In genomic region chr10:122122493-122122892, GRCh38 we compare ENCODE assay signal across 18 cellular contexts.
DNase-seq lines count a peak whose midpoint lies in the region; ATAC-seq and TF ChIP-seq lines count a peak whose summit lies in the region.
"Had no signal": no experiment of that assay in that cellular context is flagged by ENCODE, and none has a peak within 500 bp of the region (broad histone marks: within the 10 kb centered on the region; RNA-seq: fewer than 3 reads in every experiment).

No MANE protein-coding gene starts in this region.

- H3K36me3 ChIP-seq in right atrium auricular region (peaks cover 15% of the 10 kb centered on the region), prostate gland (no peaks in the 10 kb centered on the region)

- no peak for ATAC-seq in Right ventricle myocardium superior (ENCODE audit: poor library complexity)
- no peak for ATAC-seq in HG03280 (IDR thresholded peaks at IDR 0.05; ENCODE audit: unreplicated experiment)

- H3K27ac ChIP-seq in right atrium auricular region (peak overlapping the region; percentile 12 to 40), prostate gland (peak overlapping the region; percentile 69 to 99)
- H3K27ac ChIP-seq: GM23248, KMS-11, PC-9, SK-N-MC had no signal

- intact Hi-C loops in Right ventricle myocardium superior (cut with DNase I): no loop called here
- intact Hi-C loops in prostate gland (cut with DNase I): no loop called here

- no peak for DNase-seq in right atrium auricular region (ENCODE audit: low spot score)
- no peak for DNase-seq in Right ventricle myocardium superior
- DNase-seq in astrocyte of the spinal cord (ENCODE audit: low read depth, low spot score): peak; percentile 45
- no peak for DNase-seq in prostate gland (ENCODE audit: low spot score)
- DNase-seq in COR-L47 (lab: John Stamatoyannopoulos, UW): no peak
- no peak for DNase-seq in hippocampal formation (lab: John Stamatoyannopoulos, UW)
- DNase-seq: Caco-2; CD4-positive, CD25-positive, alpha-beta regulatory T cell; GF-D8; GM23248; NCI-H1417; NCI-H187; NCI-H2227 treated with DMSO at 0.1 percent for 48 hours; NCI-H524 treated with DMSO at 0.1 percent for 48 hours; PC-9 had no signal

- in situ Hi-C loops in astrocyte of the spinal cord (cut with HindIII; ENCODE audit: low sequenced_read_pairs): no loop called here

- no peak for TF ChIP-seq POLR2A in prostate gland (IDR thresholded peaks at IDR 0.05)

- H3K4me3 ChIP-seq in right atrium auricular region: no peak overlapping the region
- H3K4me3 ChIP-seq in astrocyte of the spinal cord (ENCODE audit: low read depth, low read length): no peak overlapping the region
- H3K4me3 ChIP-seq in prostate gland: no peak overlapping the region
- H3K4me3 ChIP-seq: GM23248, PC-9, SK-N-MC had no signal

- 84% methylated on average over 8 of the region's 8 CpGs for WGBS in prostate gland

- no peak for TF ChIP-seq CTCF in right atrium auricular region (IDR thresholded peaks at IDR 0.05)
- TF ChIP-seq CTCF in astrocyte of the spinal cord (IDR thresholded peaks at IDR 0.05; ENCODE audit: low read depth, low read length): no peak
- TF ChIP-seq CTCF in prostate gland (IDR thresholded peaks at IDR 0.05): no peak

- H3K27me3 ChIP-seq in right atrium auricular region (no peaks in the 10 kb centered on the region), prostate gland (replicated peaks; ENCODE audit: insufficient read depth) (no peaks in the 10 kb centered on the region)

- peaks cover 0 to 64% of the 10 kb centered on the region in 2 donors for H3K4me1 ChIP-seq in right atrium auricular region
- H3K4me1 ChIP-seq in prostate gland (replicated peaks): no peaks in the 10 kb centered on the region

- no peaks in the 10 kb centered on the region for H3K9me3 ChIP-seq in right atrium auricular region
- H3K9me3 ChIP-seq in prostate gland: no peaks in the 10 kb centered on the region
- H3K9me3 ChIP-seq: Caco-2 had no signal
